ENCODE assay signal across 11 cellular contexts in genomic region chr6:93437491-93437890, GRCh38. TPM values are rescaled to one million over a fixed set of nuclear protein-coding genes. Genes with fewer than 3 reads are reported as not detected.
"Had no signal": no experiment of that assay in that cellular context is flagged by ENCODE, and none has a peak within 500 bp of the region (broad histone marks: within the 10 kb centered on the region; RNA-seq: fewer than 3 reads in every experiment).

No MANE protein-coding gene starts in this region.

- H3K27ac Mint-ChIP-seq: GM23338, H9, HFFc6 had no signal

- H3K27ac ChIP-seq: GM23248 had no signal

- H3K4me1 ChIP-seq: HAP-1 had no signal

- FAIRE-seq: H1, H54 had no signal

- H3K4me3 ChIP-seq: GM23248, GM23338, HAP-1 had no signal

- H3K4me2 ChIP-seq: GM23338 had no signal

- H3K9me3 ChIP-seq: HAP-1 had no signal

- ATAC-seq: GM23338, HCT116 had no signal

- H3K4me3 Mint-ChIP-seq: GM23338, H9, HFFc6 had no signal

- H3K36me3 ChIP-seq: HAP-1 had no signal

- H3K9me3 Mint-ChIP-seq: GM23338, H9 had no signal

- H3K4me1 Mint-ChIP-seq: GM23338, H9 had no signal

- H3K9ac ChIP-seq: GM23248 had no signal

- DNase-seq: GM23248, GOT3, H7, H9, HCEC 1CT, HFFc6 had no signal

- H2AFZ ChIP-seq: GM23248, GM23338 had no signal

RNA-seq across cellular contexts. Expression of gene EPHA7, which starts 18.1 kb away (rescaled TPM):
- total RNA-seq: GM23248 had no signal
- polyA plus RNA-seq: GM23248 had no signal
